1 cellular context compared by ENCODE assay signal in genomic region chr10:21625623-21626229, GRCh38.
TF ChIP-seq lines count a peak whose summit lies in the region.

No MANE protein-coding gene starts in this region.

TF ChIP-seq in GM12878, 131 proteins besides CTCF, POLR2A, EP300 and RAD21 (continued from another document):
- TF ChIP-seq, protein P1, sequence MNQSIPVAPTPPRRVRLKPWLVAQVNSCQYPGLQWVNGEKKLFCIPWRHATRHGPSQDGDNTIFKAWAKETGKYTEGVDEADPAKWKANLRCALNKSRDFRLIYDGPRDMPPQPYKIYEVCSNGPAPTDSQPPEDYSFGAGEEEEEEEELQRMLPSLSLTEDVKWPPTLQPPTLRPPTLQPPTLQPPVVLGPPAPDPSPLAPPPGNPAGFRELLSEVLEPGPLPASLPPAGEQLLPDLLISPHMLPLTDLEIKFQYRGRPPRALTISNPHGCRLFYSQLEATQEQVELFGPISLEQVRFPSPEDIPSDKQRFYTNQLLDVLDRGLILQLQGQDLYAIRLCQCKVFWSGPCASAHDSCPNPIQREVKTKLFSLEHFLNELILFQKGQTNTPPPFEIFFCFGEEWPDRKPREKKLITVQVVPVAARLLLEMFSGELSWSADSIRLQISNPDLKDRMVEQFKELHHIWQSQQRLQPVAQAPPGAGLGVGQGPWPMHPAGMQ (IDR thresholded peaks at IDR 0.05; ENCODE audit: borderline replicate concordance), result no peak
- TF ChIP-seq FOXM1 (IDR thresholded peaks at IDR 0.05; ENCODE audit: low read depth, low read length) (no peak), ATF3 (IDR thresholded peaks at IDR 0.05; ENCODE audit: borderline replicate concordance, extremely low read depth, low read depth, low read length) (no peak), NFXL1 (IDR thresholded peaks at IDR 0.05; ENCODE audit: borderline replicate concordance) (no peak), HDAC6 (IDR thresholded peaks at IDR 0.05; ENCODE audit: unreplicated experiment) (no peak), KDM1A (IDR thresholded peaks at IDR 0.05; ENCODE audit: borderline replicate concordance) (no peak), HDAC2 (IDR thresholded peaks at IDR 0.05) (no peak)
